Comparison of ENCODE assay signal across 19 cellular contexts in genomic region chr11:11441516-11441915, GRCh38.
DNase-seq lines count a peak whose midpoint lies in the region; ATAC-seq and TF ChIP-seq lines count a peak whose summit lies in the region.
"Had no signal": no experiment of that assay in that cellular context is flagged by ENCODE, and none has a peak within 500 bp of the region (broad histone marks: within the 10 kb centered on the region; RNA-seq: fewer than 3 reads in every experiment).

No MANE protein-coding gene starts in this region.

- H3K27ac ChIP-seq in body of pancreas (peak overlapping the region in 3 of 4 donors; percentile 6 to 48 (median 44)), tibial artery (peak overlapping the region; percentile 3 to 86)
- H3K27ac ChIP-seq: BLaER1 treated with 17β-estradiol and CSF1 and Interleukin-3, amounts not matched to agents 10 nM and 100 nM; C4-2B had no signal

- in situ Hi-C loops in Caki2 (cut with HindIII; ENCODE audit: low pct_unique_long_range_greater_than_20kb, low sequenced_read_pairs), result no loop called here

- 62 to 75% methylated on average over 7 of the region's 7 CpGs for WGBS in body of pancreas, 2 donors

- TF ChIP-seq CTCF in body of pancreas (IDR thresholded peaks at IDR 0.05) (no peak), tibial artery (IDR thresholded peaks at IDR 0.05) (no peak)

- peak; percentile 14 for DNase-seq in Caki2 (ENCODE audit: low read depth)
- DNase-seq in body of pancreas, result no peak
- no peak for DNase-seq in tibial artery
- no peak for DNase-seq in NCI-H226
- DNase-seq in NCI-H2227 treated with DMSO at 0.1 percent for 48 hours (lab: John Stamatoyannopoulos, UW), result no peak
- no peak for DNase-seq in erythroblast (lab: John Stamatoyannopoulos, UW)
- DNase-seq: 8988T; AML-193; Caco-2; CD4-positive, alpha-beta T cell; CD8-positive, alpha-beta T cell; DMS 273 treated with DMSO at 0.1 percent for 48 hours; DMS153; DMS53; DMS79; DND-41; GF-D8 had no signal

- intact Hi-C loops in body of pancreas (cut with DNase I), result no loop called here
- intact Hi-C loops in tibial artery (cut with DNase I; ENCODE audit: low total_unique reads), result no loop called here

- TF ChIP-seq POLR2A in body of pancreas (IDR thresholded peaks at IDR 0.05), result no peak
- TF ChIP-seq POLR2A in erythroblast (IDR thresholded peaks at IDR 0.05; ENCODE audit: low read length), result no peak

- H3K36me3 ChIP-seq in body of pancreas (replicated peaks in 1 of 2; ENCODE audit: insufficient read depth in 1 of 2, low read depth in 2 of 2), result no peaks in the 10 kb centered on the region
- H3K36me3 ChIP-seq in tibial artery, result no peaks in the 10 kb centered on the region
- H3K36me3 ChIP-seq: BLaER1 treated with 17β-estradiol and CSF1 and Interleukin-3, amounts not matched to agents 10 nM and 100 nM had no signal

- H3K4me3 ChIP-seq in body of pancreas (no peak overlapping the region), tibial artery (no peak overlapping the region)
- H3K4me3 ChIP-seq: BLaER1 treated with 17β-estradiol and CSF1 and Interleukin-3, amounts not matched to agents 10 nM and 100 nM had no signal

- H3K9me3 ChIP-seq in body of pancreas (no peaks in the 10 kb centered on the region), tibial artery (no peaks in the 10 kb centered on the region)
- H3K9me3 ChIP-seq: BLaER1 treated with 17β-estradiol and CSF1 and Interleukin-3, amounts not matched to agents 10 nM and 100 nM; Caco-2 had no signal

- H3K4me1 ChIP-seq in body of pancreas (peaks cover 50% of the 10 kb centered on the region), tibial artery (peaks cover 0 to 52% (median 30%) of the 10 kb centered on the region in 4 donors)
- H3K4me1 ChIP-seq: BLaER1 treated with 17β-estradiol and CSF1 and Interleukin-3, amounts not matched to agents 10 nM and 100 nM; Caco-2 had no signal

- ATAC-seq in body of pancreas, result no peak
- ATAC-seq: CD8-positive, alpha-beta T cell had no signal

- H3K27me3 ChIP-seq in body of pancreas, result no peaks in the 10 kb centered on the region
- H3K27me3 ChIP-seq in tibial artery, result no peaks in the 10 kb centered on the region
